Comparison of ENCODE assay signal across 23 cellular contexts in the genomic region with DNA sequence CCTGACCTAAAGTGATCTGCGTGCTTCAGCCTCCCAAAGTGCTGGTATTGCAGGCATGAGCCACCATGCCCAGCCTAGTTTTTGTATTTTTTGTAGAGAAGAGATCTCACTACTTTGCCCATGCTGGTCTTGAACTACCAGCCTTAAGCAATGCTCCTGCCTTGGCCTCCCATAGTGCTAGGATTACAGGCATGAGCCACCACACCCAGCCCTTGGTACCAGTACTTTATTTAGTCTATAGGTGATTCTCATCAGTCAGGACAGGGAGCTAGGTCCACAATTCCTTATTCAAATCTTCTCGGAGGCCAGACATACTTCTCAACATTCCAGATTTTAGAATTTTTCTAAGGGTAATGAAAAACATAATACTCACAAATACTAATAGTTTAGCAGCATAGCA.
"Had no signal": no experiment of that assay in that cellular context is flagged by ENCODE, and none has a peak within 500 bp of the region (broad histone marks: within the 10 kb centered on the region; RNA-seq: fewer than 3 reads in every experiment).

No MANE protein-coding gene starts in this region.

- H3K9me3 Mint-ChIP-seq: dendritic cell treated with granulocyte-macrophage colony-stimulating factor and Interleukin-4, amounts not matched to agents 40 ng/mL and 50 ng/mL, for 4 days; effector memory CD8-positive, alpha-beta T cell; immature natural killer cell; naive B cell had no signal

- H3K4me3 ChIP-seq: coronary artery, esophagus muscularis mucosa, gastroesophageal sphincter, heart left ventricle, hepatocyte, left lung, lower lobe of right lung, mucosa of descending colon had no signal

- H3K27ac Mint-ChIP-seq: dendritic cell treated with granulocyte-macrophage colony-stimulating factor and Interleukin-4, amounts not matched to agents 40 ng/mL and 50 ng/mL, for 4 days; endodermal cell; mesothelial cell of epicardium had no signal

- H3K27ac ChIP-seq: coronary artery, esophagus muscularis mucosa, foreskin keratinocyte, gastroesophageal sphincter, heart left ventricle, hepatocyte, left lung, lower lobe of right lung had no signal

- ATAC-seq: effector memory CD8-positive, alpha-beta T cell; foreskin keratinocyte; gastroesophageal sphincter; heart left ventricle; left colon; left lung; left ventricle myocardium superior; lower lobe of right lung; mucosa of descending colon had no signal

- H3K9me3 ChIP-seq: esophagus muscularis mucosa, gastroesophageal sphincter, heart left ventricle, left lung, lower lobe of right lung, mucosa of descending colon had no signal

- H3K4me1 Mint-ChIP-seq: endodermal cell had no signal

- DNase-seq: effector CD8-positive, alpha-beta T cell; effector memory CD8-positive, alpha-beta T cell; endodermal cell; foreskin keratinocyte; heart left ventricle; hypothalamus; immature natural killer cell; islet precursor cell; kidney; kidney glomerular epithelial cell; left colon; left lung; left ventricle myocardium superior; lower lobe of right lung; mesenchymal stem cell; mucosa of descending colon; naive B cell had no signal

- H3K4me3 Mint-ChIP-seq: dendritic cell treated with granulocyte-macrophage colony-stimulating factor and Interleukin-4, amounts not matched to agents 40 ng/mL and 50 ng/mL, for 4 days; effector memory CD8-positive, alpha-beta T cell; endodermal cell; immature natural killer cell; mesothelial cell of epicardium; naive B cell had no signal

- H3K27me3 ChIP-seq: esophagus muscularis mucosa, foreskin keratinocyte, gastroesophageal sphincter, heart left ventricle, hepatocyte, left lung had no signal

- H3K27me3 Mint-ChIP-seq: dendritic cell treated with granulocyte-macrophage colony-stimulating factor and Interleukin-4, amounts not matched to agents 40 ng/mL and 50 ng/mL, for 4 days; effector memory CD8-positive, alpha-beta T cell; naive B cell had no signal
